ENCODE assay signal across 11 cellular contexts in genomic region chr7:26182283-26182682, GRCh38. TPM values are rescaled to one million over a fixed set of nuclear protein-coding genes. Genes with fewer than 3 reads are reported as not detected.
A peak's percentile ranks its signal among the peaks of the same experiment; 100 is the strongest.
DNase-seq lines count a peak whose midpoint lies in the region; ATAC-seq, FAIRE-seq and TF ChIP-seq lines count a peak whose summit lies in the region.
"Had no signal": no experiment of that assay in that cellular context is flagged by ENCODE, and none has a peak within 500 bp of the region (broad histone marks: within the 10 kb centered on the region; RNA-seq: fewer than 3 reads in every experiment).

No MANE protein-coding gene starts in this region.

- no peak for ATAC-seq in activated CD8-positive, alpha-beta T cell treated with anti-CD3 and anti-CD28 coated beads for 36 hours
- ATAC-seq in activated CD8-positive, alpha-beta T cell treated with anti-CD3 and anti-CD28 coated beads, Interleukin-2, amount 10 ng/mL, durations not matched to agents 7 days and 5 days = no peak
- no peak for ATAC-seq in GM12878
- ATAC-seq in natural killer cell = no peak
- ATAC-seq in GM21390 (IDR thresholded peaks at IDR 0.05; ENCODE audit: unreplicated experiment) = no peak

- H3K27me3 Mint-ChIP-seq in activated CD8-positive, alpha-beta T cell treated with anti-CD3 and anti-CD28 coated beads for 36 hours = no peaks in the 10 kb centered on the region
- no peaks in the 10 kb centered on the region for H3K27me3 Mint-ChIP-seq in activated CD8-positive, alpha-beta T cell treated with anti-CD3 and anti-CD28 coated beads, Interleukin-2, amount 10 ng/mL, durations not matched to agents 7 days and 5 days (ENCODE audit: low read depth)
- H3K27me3 Mint-ChIP-seq in natural killer cell (ENCODE audit: low read depth in 2 of 2) = no peaks in the 10 kb centered on the region

- H3K27ac Mint-ChIP-seq in activated CD8-positive, alpha-beta T cell treated with anti-CD3 and anti-CD28 coated beads for 36 hours = peak overlapping the region; percentile 49
- no peak overlapping the region for H3K27ac Mint-ChIP-seq in activated CD8-positive, alpha-beta T cell treated with anti-CD3 and anti-CD28 coated beads, Interleukin-2, amount 10 ng/mL, durations not matched to agents 7 days and 5 days
- peak overlapping the region; percentile 100 for H3K27ac Mint-ChIP-seq in natural killer cell

- in situ Hi-C loops in GM12878 (cut with MboI) = no loop called here

- no peak for DNase-seq in activated CD8-positive, alpha-beta T cell treated with anti-CD3 and anti-CD28 coated beads for 36 hours
- DNase-seq in activated CD8-positive, alpha-beta T cell treated with anti-CD3 and anti-CD28 coated beads, Interleukin-2, amount 10 ng/mL, durations not matched to agents 7 days and 5 days = no peak
- peak; percentile 50 for DNase-seq in NB4 (ENCODE audit: low read depth)
- DNase-seq in GM12878 (ENCODE audit: low read depth, low spot score) = no peak
- no peak for DNase-seq in natural killer cell
- no peak for DNase-seq in D721Med (ENCODE audit: insufficient read length, low spot score)
- no peak for DNase-seq in HuH-7 (ENCODE audit: low spot score)
- DNase-seq: NCI-H1092 treated with DMSO at 0.1 percent for 48 hours, NCI-H2171 treated with DMSO at 0.1 percent for 48 hours had no signal

- POLR2A ChIA-PET in activated CD8-positive, alpha-beta T cell treated with anti-CD3 and anti-CD28 coated beads for 36 hours (lab: Charles Lee) = interaction anchor here (1.0 to 19.9 kb wide), 6 partner anchors 15 to 163 kb away, joined by 3 to 588 read pairs (median 4); partner anchors contain the start of genes CBX3, HNRNPA2B1 and NFE2L3
- POLR2A ChIA-PET in activated CD8-positive, alpha-beta T cell treated with anti-CD3 and anti-CD28 coated beads, Interleukin-2, amount 10 ng/mL, durations not matched to agents 7 days and 5 days (lab: Charles Lee) = interaction anchor here (0.7 to 6.0 kb wide), 7 partner anchors 7 to 289 kb away, joined by 3 to 39 read pairs (median 3); no protein-coding TSS in a partner anchor
- POLR2A ChIA-PET in GM12878 (lab: Charles Lee) = interaction anchor here (2.5 to 4.7 kb wide), 3 partner anchors 10 to 16 kb away, joined by 9 to 25 read pairs (median 17); no protein-coding TSS in a partner anchor

- H3K4me1 Mint-ChIP-seq in activated CD8-positive, alpha-beta T cell treated with anti-CD3 and anti-CD28 coated beads for 36 hours (ENCODE audit: low read depth) = peaks cover 54% of the 10 kb centered on the region
- peaks cover 30% of the 10 kb centered on the region for H3K4me1 Mint-ChIP-seq in activated CD8-positive, alpha-beta T cell treated with anti-CD3 and anti-CD28 coated beads, Interleukin-2, amount 10 ng/mL, durations not matched to agents 7 days and 5 days (ENCODE audit: low read depth)
- H3K4me1 Mint-ChIP-seq in natural killer cell = peaks cover 65 to 73% of the 10 kb centered on the region in 2 donors

- FAIRE-seq in GM12878 (lab: Jason Lieb, UNC) (no peak), D721Med (lab: Jason Lieb, UNC) (no peak)

- RAD21 ChIA-PET in GM12878 (lab: Charles Lee; ENCODE audit: unreplicated experiment) = interaction anchor here (0.7 to 2.7 kb wide), 5 partner anchors 10 to 91 kb away, joined by 3 to 17 read pairs (median 6); no protein-coding TSS in a partner anchor

- no peak overlapping the region for H3K4me2 ChIP-seq in GM12878 (ENCODE audit: control insufficient read depth, insufficient read depth)

- intact Hi-C loops in activated CD8-positive, alpha-beta T cell treated with anti-CD3 and anti-CD28 coated beads for 36 hours (cut with micrococcal nuclease) = loop anchor here (10.0 kb wide), 1 partner anchor 287 kb away; no protein-coding TSS in a partner anchor
- intact Hi-C loops in GM12878 (cut with micrococcal nuclease; ENCODE audit: unreplicated experiment) = no loop called here
- intact Hi-C loops in natural killer cell (cut with micrococcal nuclease) = no loop called here

- H3K27ac ChIP-seq in GM12878 (ENCODE audit: control insufficient read depth, insufficient read depth) = no peak overlapping the region

- no peak overlapping the region for H2AFZ ChIP-seq in GM12878 (ENCODE audit: control insufficient read depth, low read depth, low read length)

- no peaks in the 10 kb centered on the region for H4K20me1 ChIP-seq in GM12878 (ENCODE audit: control insufficient read depth, insufficient read depth)

- no TSS peak for BruUV-seq in GM12878 (replicated peaks; lab: Mats Ljungman, UMichigan)

- no peak overlapping the region for H3K4me3 Mint-ChIP-seq in activated CD8-positive, alpha-beta T cell treated with anti-CD3 and anti-CD28 coated beads for 36 hours
- no peak overlapping the region for H3K4me3 Mint-ChIP-seq in activated CD8-positive, alpha-beta T cell treated with anti-CD3 and anti-CD28 coated beads, Interleukin-2, amount 10 ng/mL, durations not matched to agents 7 days and 5 days
- no peak overlapping the region for H3K4me3 Mint-ChIP-seq in natural killer cell

- TF ChIP-seq CTCF in activated CD8-positive, alpha-beta T cell treated with anti-CD3 and anti-CD28 coated beads for 36 hours (IDR thresholded peaks at IDR 0.05) = no peak
- no peak for TF ChIP-seq CTCF in NB4 (IDR thresholded peaks at IDR 0.05; ENCODE audit: low read depth, low read length)
- TF ChIP-seq CTCF in GM12878 (IDR thresholded peaks at IDR 0.05 in 2 of 3, conservative IDR thresholded peaks at IDR 0.05 in 1 of 3; ENCODE audit: control insufficient read depth in 2 of 3, extremely low read depth in 1 of 3, insufficient read depth in 1 of 3, low read depth in 3 of 3, low read length in 3 of 3) = no peak
- TF ChIP-seq CTCF in natural killer cell (IDR thresholded peaks at IDR 0.05) = no peak
- TF ChIP-seq CTCF in D721Med (IDR thresholded peaks at IDR 0.05; ENCODE audit: insufficient read depth, missing control alignments) = no peak

- H3K9ac ChIP-seq in GM12878 (ENCODE audit: control insufficient read depth, insufficient read depth, low read length) = no peak overlapping the region

- H3K79me2 ChIP-seq in GM12878 (ENCODE audit: control insufficient read depth, insufficient read depth, low read length) = no peaks in the 10 kb centered on the region

- 67% methylated on average over 6 of the region's 6 CpGs for WGBS in GM12878 (ENCODE audit: insufficient coverage, insufficient replicate concordance, low lambda C conversion rate, missing lambda C conversion rate)

- H3K4me3 ChIP-seq in NB4 (ENCODE audit: low read depth, low read length) (no peak overlapping the region), GM12878 (no peak overlapping the region)
- H3K4me3 ChIP-seq: spleen had no signal

- peak; percentile 7 for TF ChIP-seq POLR2A in NB4 (IDR thresholded peaks at IDR 0.05; ENCODE audit: extremely low read depth, insufficient read length)
- no peak; the same call in 1 of the 2 replicates for TF ChIP-seq POLR2A in GM12878 (IDR thresholded peaks at IDR 0.05; ENCODE audit: low read depth, low read length)

- CTCF ChIA-PET in activated CD8-positive, alpha-beta T cell treated with anti-CD3 and anti-CD28 coated beads for 36 hours (lab: Charles Lee) = interaction anchor here (1.2 to 5.1 kb wide), 5 partner anchors 16 to 183 kb away, joined by 3 to 35 read pairs (median 4); partner anchors contain the start of gene CBX3
- CTCF ChIA-PET in activated CD8-positive, alpha-beta T cell treated with anti-CD3 and anti-CD28 coated beads, Interleukin-2, amount 10 ng/mL, durations not matched to agents 7 days and 5 days (lab: Charles Lee) = interaction anchor here (1.0 to 4.5 kb wide), 6 partner anchors 21 to 289 kb away, joined by 3 to 37 read pairs (median 4); no protein-coding TSS in a partner anchor
- CTCF ChIA-PET in GM12878 (lab: Yijun Ruan, JAX) = interaction anchor here (0.7 to 5.7 kb wide), 5 partner anchors 11 to 182 kb away, joined by 3 to 25 read pairs (median 4); partner anchors contain the start of gene NFE2L3

- TF ChIP-seq EP300 in GM12878 (IDR thresholded peaks at IDR 0.05; ENCODE audit: borderline replicate concordance in 1 of 2, control insufficient read depth in 1 of 2, low read depth in 2 of 2, low read length in 2 of 2) = no peak

- no peaks in the 10 kb centered on the region for H3K27me3 ChIP-seq in GM12878 (replicated peaks in 1 of 2; ENCODE audit: control insufficient read depth in 2 of 2, insufficient read depth in 2 of 2, low read length in 1 of 2)
- H3K27me3 ChIP-seq: spleen had no signal

- H3K9me3 ChIP-seq in GM12878 (replicated peaks; ENCODE audit: control insufficient read depth, insufficient read depth, low read length) = no peaks in the 10 kb centered on the region
- H3K9me3 ChIP-seq: spleen had no signal

- H3K36me3 Mint-ChIP-seq in activated CD8-positive, alpha-beta T cell treated with anti-CD3 and anti-CD28 coated beads for 36 hours (ENCODE audit: low read depth) = peaks cover 68% of the 10 kb centered on the region
- peaks cover 50% of the 10 kb centered on the region for H3K36me3 Mint-ChIP-seq in activated CD8-positive, alpha-beta T cell treated with anti-CD3 and anti-CD28 coated beads, Interleukin-2, amount 10 ng/mL, durations not matched to agents 7 days and 5 days (ENCODE audit: low read depth)
- no peaks in the 10 kb centered on the region for H3K36me3 Mint-ChIP-seq in natural killer cell

- H3K36me3 ChIP-seq in GM12878 (ENCODE audit: control insufficient read depth in 2 of 2, insufficient read depth in 2 of 2, low read length in 1 of 2) = peaks cover 0 to 6% of the 10 kb centered on the region in 2 experiments; a peak in 2 of 4 replicates

- H3K4me1 ChIP-seq in GM12878 (ENCODE audit: control insufficient read depth, insufficient read depth, low read length) = peaks cover under 1% of the 10 kb centered on the region; the same call in 1 of the 2 replicates

- no peak for TF ChIP-seq RAD21 in GM12878 (IDR thresholded peaks at IDR 0.05; ENCODE audit: insufficient read depth, low read depth, low read length)

- SMC1A ChIA-PET in GM12878 (lab: Charles Lee; ENCODE audit: uncharacterized antibody, unreplicated experiment) = interaction anchor here (0.9 to 3.3 kb wide), 5 partner anchors 10 to 214 kb away, joined by 3 to 17 read pairs (median 6); no protein-coding TSS in a partner anchor

- H3K9me3 Mint-ChIP-seq in activated CD8-positive, alpha-beta T cell treated with anti-CD3 and anti-CD28 coated beads for 36 hours = no peaks in the 10 kb centered on the region
- H3K9me3 Mint-ChIP-seq in activated CD8-positive, alpha-beta T cell treated with anti-CD3 and anti-CD28 coated beads, Interleukin-2, amount 10 ng/mL, durations not matched to agents 7 days and 5 days (ENCODE audit: insufficient read depth) = no peaks in the 10 kb centered on the region
- H3K9me3 Mint-ChIP-seq in natural killer cell = no peaks in the 10 kb centered on the region

RNA-seq across cellular contexts. Expression of gene HNRNPA2B1, which starts 18.3 kb away (rescaled TPM):
- 100 to 1,000 TPM; 871 to 893 TPM for total RNA-seq in activated CD8-positive, alpha-beta T cell treated with anti-CD3 and anti-CD28 coated beads for 36 hours
- total RNA-seq in activated CD8-positive, alpha-beta T cell treated with anti-CD3 and anti-CD28 coated beads, Interleukin-2, amount 10 ng/mL, durations not matched to agents 7 days and 5 days = 100 to 1,000 TPM; 882 to 899 TPM
- total RNA-seq in GM12878 (2013; cell fraction: nucleolus; rRNA removed) = 404 and 419 TPM in 2 replicates
- total RNA-seq in GM12878 (2014; rRNA removed) (295 and 319 TPM in 2 replicates), GM12878 (2014; rRNA removed; fragmentation: Illumina TruSeq; extraction: Trizol) (603 and 632 TPM in 2 replicates), GM12878 (2021) (699 and 740 TPM in 2 replicates), natural killer cell (100 to 1,000 TPM; 473 to 627 (median 585) TPM)
- polyA plus RNA-seq in GM12878 (2011; ENCODE audit: low read depth) = 532 TPM
- polyA plus RNA-seq in GM12878 (2011; rRNA removed) (721 and 1,149 TPM in 2 replicates), GM12878 (2014; fragmentation: Illumina TruSeq; extraction: Trizol) (1,357 and 1,719 TPM in 2 replicates), GM12878 (2014; fragmentation: Nextera tagmentation; extraction: Ambion mirVana) (1,000 to 10,000 TPM in 1 of 2 experiments, 100 to 1,000 TPM in 1; 726 to 1,124 TPM), GM12878 (2014; rRNA removed) (1,063 and 1,240 TPM in 2 replicates), GM12878 (2016; fragmentation: Nextera tagmentation; extraction: Ambion mirVana) (1,000 to 10,000 TPM; 1,359 to 1,396 TPM)
- 265 and 307 TPM in 2 replicates for polyA plus RNA-seq in GM12878 (2011; cell fraction: cytosol; rRNA removed)
- 577 and 864 TPM in 2 replicates for polyA plus RNA-seq in GM12878 (2011; cell fraction: nucleus; rRNA removed)
- 686 TPM in 2 replicates for polyA plus RNA-seq in GM12878 (2012)
- 198 and 212 TPM in 2 replicates for polyA minus RNA-seq in GM12878 (2011; rRNA and poly(A)+ RNA removed)
- polyA minus RNA-seq in GM12878 (2011; cell fraction: cytosol; rRNA and poly(A)+ RNA removed) = 167 and 191 TPM in 2 replicates
- 133 and 235 TPM in 2 replicates for polyA minus RNA-seq in GM12878 (2011; cell fraction: nucleus; rRNA and poly(A)+ RNA removed)

RNA-seq across cellular contexts. Expression of gene CBX3, which starts 19.3 kb away (rescaled TPM):
- 100 to 1,000 TPM; 313 to 320 TPM for total RNA-seq in activated CD8-positive, alpha-beta T cell treated with anti-CD3 and anti-CD28 coated beads for 36 hours
- total RNA-seq in activated CD8-positive, alpha-beta T cell treated with anti-CD3 and anti-CD28 coated beads, Interleukin-2, amount 10 ng/mL, durations not matched to agents 7 days and 5 days = 100 to 1,000 TPM; 254 to 269 TPM
- total RNA-seq in GM12878 (2013; cell fraction: nucleolus; rRNA removed) = 188 TPM in 2 replicates
- total RNA-seq in GM12878 (2014; rRNA removed) = 153 and 181 TPM in 2 replicates
- 303 and 305 TPM in 2 replicates for total RNA-seq in GM12878 (2014; rRNA removed; fragmentation: Illumina TruSeq; extraction: Trizol)
- total RNA-seq in GM12878 (2021) = 194 and 201 TPM in 2 replicates
- 71.4 TPM for polyA plus RNA-seq in GM12878 (2011; ENCODE audit: low read depth)
- 238 and 407 TPM in 2 replicates for polyA plus RNA-seq in GM12878 (2011; rRNA removed)
- 70.7 and 72.5 TPM in 2 replicates for polyA plus RNA-seq in GM12878 (2011; cell fraction: cytosol; rRNA removed)
- polyA plus RNA-seq in GM12878 (2011; cell fraction: nucleus; rRNA removed) = 112 and 122 TPM in 2 replicates
- polyA plus RNA-seq in GM12878 (2012) = 150 and 167 TPM in 2 replicates
- 307 and 369 TPM in 2 replicates for polyA plus RNA-seq in GM12878 (2014; fragmentation: Illumina TruSeq; extraction: Trizol)
- polyA plus RNA-seq in GM12878 (2014; fragmentation: Nextera tagmentation; extraction: Ambion mirVana) = 100 to 1,000 TPM; 205 to 247 TPM
- 191 and 239 TPM in 2 replicates for polyA plus RNA-seq in GM12878 (2014; rRNA removed)
- polyA plus RNA-seq in GM12878 (2016; fragmentation: Nextera tagmentation; extraction: Ambion mirVana) = 100 to 1,000 TPM; 205 to 212 TPM
- 44.8 and 66.0 TPM in 2 replicates for polyA minus RNA-seq in GM12878 (2011; rRNA and poly(A)+ RNA removed)
- polyA minus RNA-seq in GM12878 (2011; cell fraction: cytosol; rRNA and poly(A)+ RNA removed) = 27.1 and 39.7 TPM in 2 replicates
- polyA minus RNA-seq in GM12878 (2011; cell fraction: nucleus; rRNA and poly(A)+ RNA removed) = 83.8 and 123 TPM in 2 replicates
- 100 to 1,000 TPM; 103 to 126 (median 109) TPM for total RNA-seq in natural killer cell

RNA-seq across cellular contexts. Expression of gene NFE2L3, which starts 30.3 kb away (rescaled TPM):
- 10 to 100 TPM; 21.5 to 22.6 TPM for total RNA-seq in activated CD8-positive, alpha-beta T cell treated with anti-CD3 and anti-CD28 coated beads for 36 hours
- total RNA-seq in activated CD8-positive, alpha-beta T cell treated with anti-CD3 and anti-CD28 coated beads, Interleukin-2, amount 10 ng/mL, durations not matched to agents 7 days and 5 days = 10 to 100 TPM in 1 of 2 experiments, 1 to 10 TPM in 1; 9.7 to 10.4 TPM
- 31.0 and 35.3 TPM in 2 replicates for total RNA-seq in GM12878 (2013; cell fraction: nucleolus; rRNA removed)
- total RNA-seq in GM12878 (2014; rRNA removed) (17.2 and 17.4 TPM in 2 replicates), GM12878 (2014; rRNA removed; fragmentation: Illumina TruSeq; extraction: Trizol) (21.0 and 21.2 TPM in 2 replicates), GM12878 (2021) (14.5 and 15.7 TPM in 2 replicates), natural killer cell (1 to 10 TPM in 1 of 3 donors, under 1 TPM in 2; 0.68 to 2.0 (median 1.00) TPM)
- 4.8 TPM for polyA plus RNA-seq in GM12878 (2011; ENCODE audit: low read depth)
- polyA plus RNA-seq in GM12878 (2011; rRNA removed) (34.9 and 45.3 TPM in 2 replicates), GM12878 (2014; fragmentation: Illumina TruSeq; extraction: Trizol) (21.6 and 24.9 TPM in 2 replicates), GM12878 (2014; fragmentation: Nextera tagmentation; extraction: Ambion mirVana) (1 to 10 TPM; 4.9 to 8.9 TPM), GM12878 (2014; rRNA removed) (10.2 and 11.5 TPM in 2 replicates), GM12878 (2016; fragmentation: Nextera tagmentation; extraction: Ambion mirVana) (1 to 10 TPM; 4.4 to 6.8 TPM)
- 11.7 and 17.7 TPM in 2 replicates for polyA plus RNA-seq in GM12878 (2011; cell fraction: cytosol; rRNA removed)
- 14.0 and 14.4 TPM in 2 replicates for polyA plus RNA-seq in GM12878 (2011; cell fraction: nucleus; rRNA removed)
- polyA plus RNA-seq in GM12878 (2012) = 6.8 and 11.8 TPM in 2 replicates
- polyA minus RNA-seq in GM12878 (2011; rRNA and poly(A)+ RNA removed) = 20.6 and 35.0 TPM in 2 replicates
- polyA minus RNA-seq in GM12878 (2011; cell fraction: cytosol; rRNA and poly(A)+ RNA removed) = 11.5 and 11.9 TPM in 2 replicates
- polyA minus RNA-seq in GM12878 (2011; cell fraction: nucleus; rRNA and poly(A)+ RNA removed) = 11.0 and 12.6 TPM in 2 replicates
